ENCODE assay signal across 1 cellular context in genomic region chr15:65835452-65835851, GRCh38.
TF ChIP-seq lines count a peak whose summit lies in the region.

No MANE protein-coding gene starts in this region.

TF ChIP-seq in HEK293T, 16 proteins besides CTCF, POLR2A, EP300 and RAD21:
- TF ChIP-seq FOXM1 (IDR thresholded peaks at IDR 0.05; ENCODE audit: borderline replicate concordance) (no peak), L3MBTL2 (conservative IDR thresholded peaks at IDR 0.05) (no peak), FOXK2 (IDR thresholded peaks at IDR 0.05) (no peak), PKNOX1 (IDR thresholded peaks at IDR 0.05) (peak; percentile 27; the same call in 1 of the 2 replicates)
